In genomic region chr14:54420478-54421116, GRCh38 we compare ENCODE assay signal across 8 cellular contexts. TPM values are rescaled to one million over a fixed set of nuclear protein-coding genes. Genes with fewer than 3 reads are reported as not detected.
DNase-seq lines count a peak whose midpoint lies in the region; ATAC-seq and TF ChIP-seq lines count a peak whose summit lies in the region.

No MANE protein-coding gene starts in this region.

- no peak overlapping the region for H3K4me3 Mint-ChIP-seq in IgD-negative memory B cell
- no peak overlapping the region for H3K4me3 Mint-ChIP-seq in activated T-helper 2 cell treated with anti-CD3 and anti-CD28 coated beads, Interferon-gamma antibody, Interleukin-2, Interleukin-4, amounts not matched to agents 10 μg/mL and 5 μg/mL and 100 μg/mL, durations not matched to agents 14 hours and 24 hours and 36 hours (ENCODE audit: low read depth)
- H3K4me3 Mint-ChIP-seq in type B pancreatic cell, result no peak overlapping the region
- no peak overlapping the region for H3K4me3 Mint-ChIP-seq in activated naive CD8-positive, alpha-beta T cell treated with anti-CD3 and anti-CD28 coated beads, Interleukin-2, amount 50 U/mL, for 24 hours

- no peaks in the 10 kb centered on the region for H3K4me1 ChIP-seq in hepatocyte (ENCODE audit: insufficient read depth)

- H3K27me3 Mint-ChIP-seq in IgD-negative memory B cell, result no peaks in the 10 kb centered on the region
- no peaks in the 10 kb centered on the region for H3K27me3 Mint-ChIP-seq in activated T-helper 2 cell treated with anti-CD3 and anti-CD28 coated beads, Interferon-gamma antibody, Interleukin-2, Interleukin-4, amounts not matched to agents 10 μg/mL and 5 μg/mL and 100 μg/mL, durations not matched to agents 14 hours and 24 hours and 36 hours (ENCODE audit: low read depth)
- H3K27me3 Mint-ChIP-seq in type B pancreatic cell, result no peaks in the 10 kb centered on the region
- no peaks in the 10 kb centered on the region for H3K27me3 Mint-ChIP-seq in activated naive CD8-positive, alpha-beta T cell treated with anti-CD3 and anti-CD28 coated beads, Interleukin-2, amount 50 U/mL, for 24 hours

- DNase-seq in NCI-H446 (lab: John Stamatoyannopoulos, UW), result peak; percentile 27 to 36
- DNase-seq in NCI-H446 treated with DMSO at 0.1 percent for 48 hours (lab: John Stamatoyannopoulos, UW), result no peak
- DNase-seq in activated T-helper 2 cell treated with anti-CD3 and anti-CD28 coated beads, Interferon-gamma antibody, Interleukin-2, Interleukin-4, amounts not matched to agents 10 μg/mL and 5 μg/mL and 100 μg/mL, durations not matched to agents 14 hours and 24 hours and 36 hours (ENCODE audit: low spot score), result no peak
- DNase-seq in hepatocyte (ENCODE audit: low spot score), result peak; percentile 61
- no peak for DNase-seq in type B pancreatic cell (ENCODE audit: extremely low spot score, unreplicated experiment)
- no peak for DNase-seq in activated naive CD8-positive, alpha-beta T cell treated with anti-CD3 and anti-CD28 coated beads, Interleukin-2, amount 50 U/mL, for 24 hours

- peaks cover 0 to 2% (median 1%) of the 10 kb centered on the region in 3 donors for H3K4me1 Mint-ChIP-seq in IgD-negative memory B cell
- peaks cover 20% of the 10 kb centered on the region for H3K4me1 Mint-ChIP-seq in activated T-helper 2 cell treated with anti-CD3 and anti-CD28 coated beads, Interferon-gamma antibody, Interleukin-2, Interleukin-4, amounts not matched to agents 10 μg/mL and 5 μg/mL and 100 μg/mL, durations not matched to agents 14 hours and 24 hours and 36 hours (ENCODE audit: low read depth)
- H3K4me1 Mint-ChIP-seq in type B pancreatic cell (ENCODE audit: unreplicated experiment), result peaks cover 4% of the 10 kb centered on the region
- peaks cover 19% of the 10 kb centered on the region for H3K4me1 Mint-ChIP-seq in activated naive CD8-positive, alpha-beta T cell treated with anti-CD3 and anti-CD28 coated beads, Interleukin-2, amount 50 U/mL, for 24 hours

- no peak for ATAC-seq in activated naive CD8-positive, alpha-beta T cell treated with anti-CD3 and anti-CD28 coated beads, Interleukin-2, amount 50 U/mL, for 24 hours
- no peak for ATAC-seq in GM18868 (IDR thresholded peaks at IDR 0.05; ENCODE audit: unreplicated experiment)

- no peaks in the 10 kb centered on the region for H3K36me3 ChIP-seq in hepatocyte (replicated peaks; ENCODE audit: insufficient read depth, low read depth)

- H3K27ac Mint-ChIP-seq in IgD-negative memory B cell (peak overlapping the region in 2 of 3 donors; percentile 32 to 54), type B pancreatic cell (peak overlapping the region; percentile 8)
- H3K27ac Mint-ChIP-seq in activated T-helper 2 cell treated with anti-CD3 and anti-CD28 coated beads, Interferon-gamma antibody, Interleukin-2, Interleukin-4, amounts not matched to agents 10 μg/mL and 5 μg/mL and 100 μg/mL, durations not matched to agents 14 hours and 24 hours and 36 hours, result peak overlapping the region; percentile 85
- H3K27ac Mint-ChIP-seq in activated naive CD8-positive, alpha-beta T cell treated with anti-CD3 and anti-CD28 coated beads, Interleukin-2, amount 50 U/mL, for 24 hours, result no peak overlapping the region

- H3K36me3 Mint-ChIP-seq in IgD-negative memory B cell (no peaks in the 10 kb centered on the region), type B pancreatic cell (peaks cover 4% of the 10 kb centered on the region)
- H3K36me3 Mint-ChIP-seq in activated T-helper 2 cell treated with anti-CD3 and anti-CD28 coated beads, Interferon-gamma antibody, Interleukin-2, Interleukin-4, amounts not matched to agents 10 μg/mL and 5 μg/mL and 100 μg/mL, durations not matched to agents 14 hours and 24 hours and 36 hours (ENCODE audit: low read depth), result peaks cover 41% of the 10 kb centered on the region
- H3K36me3 Mint-ChIP-seq in activated naive CD8-positive, alpha-beta T cell treated with anti-CD3 and anti-CD28 coated beads, Interleukin-2, amount 50 U/mL, for 24 hours (ENCODE audit: low read depth), result peaks cover 26% of the 10 kb centered on the region

- H3K27ac ChIP-seq in hepatocyte, result no peak overlapping the region

- no peaks in the 10 kb centered on the region for H3K79me2 ChIP-seq in hepatocyte

- no peak overlapping the region for H3K4me2 ChIP-seq in hepatocyte

- no peak overlapping the region for H3K4me3 ChIP-seq in hepatocyte

- 50% methylated on average over 6 of the region's 6 CpGs for WGBS in hepatocyte (ENCODE audit: low lambda C conversion rate, missing lambda C conversion rate)

- H3K9me3 Mint-ChIP-seq in IgD-negative memory B cell, result no peaks in the 10 kb centered on the region
- no peaks in the 10 kb centered on the region for H3K9me3 Mint-ChIP-seq in activated T-helper 2 cell treated with anti-CD3 and anti-CD28 coated beads, Interferon-gamma antibody, Interleukin-2, Interleukin-4, amounts not matched to agents 10 μg/mL and 5 μg/mL and 100 μg/mL, durations not matched to agents 14 hours and 24 hours and 36 hours
- H3K9me3 Mint-ChIP-seq in type B pancreatic cell, result no peaks in the 10 kb centered on the region
- no peaks in the 10 kb centered on the region for H3K9me3 Mint-ChIP-seq in activated naive CD8-positive, alpha-beta T cell treated with anti-CD3 and anti-CD28 coated beads, Interleukin-2, amount 50 U/mL, for 24 hours

- no peaks in the 10 kb centered on the region for H3K9me2 ChIP-seq in hepatocyte (replicated peaks; ENCODE audit: insufficient read depth)

- TF ChIP-seq CTCF in hepatocyte (IDR thresholded peaks at IDR 0.05; ENCODE audit: poor library complexity), result peak; percentile 60
- TF ChIP-seq CTCF in type B pancreatic cell (conservative IDR thresholded peaks at IDR 0.05), result peak; percentile 71

- H3K27me3 ChIP-seq in hepatocyte, result no peaks in the 10 kb centered on the region

- intact Hi-C loops in activated T-helper 2 cell treated with anti-CD3 and anti-CD28 coated beads, Interferon-gamma antibody, Interleukin-2, Interleukin-4, amounts not matched to agents 10 μg/mL and 5 μg/mL and 100 μg/mL, durations not matched to agents 14 hours and 24 hours and 36 hours (cut with micrococcal nuclease), result loop anchor here (2.0 kb wide), 1 partner anchor 14 kb away; no protein-coding TSS in a partner anchor

- no peaks in the 10 kb centered on the region for H3K9me3 ChIP-seq in hepatocyte (ENCODE audit: low read depth)

- H4K20me1 ChIP-seq in hepatocyte (ENCODE audit: insufficient read depth, poor library complexity, severe bottlenecking), result no peaks in the 10 kb centered on the region

- H2AFZ ChIP-seq in hepatocyte, result no peak overlapping the region

RNA-seq across cellular contexts. Expression of gene CNIH1, which starts 20.6 kb away (rescaled TPM):
- polyA plus RNA-seq in IgD-negative memory B cell, result 68.5 TPM
- 113 and 115 TPM in 2 replicates for total RNA-seq in activated T-helper 2 cell treated with anti-CD3 and anti-CD28 coated beads, Interferon-gamma antibody, Interleukin-2, Interleukin-4, amounts not matched to agents 10 μg/mL and 5 μg/mL and 100 μg/mL, durations not matched to agents 14 hours and 24 hours and 36 hours
- total RNA-seq in hepatocyte, result 291 and 320 TPM in 2 replicates
- 173 and 201 TPM in 2 replicates for polyA plus RNA-seq in hepatocyte
- total RNA-seq in type B pancreatic cell (ENCODE audit: low replicate concordance), result 111 and 121 TPM in 2 replicates

RNA-seq across cellular contexts. Expression of gene CDKN3, which starts 23.8 kb away (rescaled TPM):
- polyA plus RNA-seq in IgD-negative memory B cell, result not detected
- 53.4 and 57.5 TPM in 2 replicates for total RNA-seq in activated T-helper 2 cell treated with anti-CD3 and anti-CD28 coated beads, Interferon-gamma antibody, Interleukin-2, Interleukin-4, amounts not matched to agents 10 μg/mL and 5 μg/mL and 100 μg/mL, durations not matched to agents 14 hours and 24 hours and 36 hours
- total RNA-seq in hepatocyte, result 11.7 and 17.5 TPM in 2 replicates
- 18.8 and 19.3 TPM in 2 replicates for polyA plus RNA-seq in hepatocyte
- total RNA-seq in type B pancreatic cell (ENCODE audit: low replicate concordance), result 10.2 and 31.0 TPM in 2 replicates

Comparison
In these comparisons a context has a peak if more than half of its experiments do, and no peak if none do; other contexts are left out.
1. DNase-seq: peak in NCI-H446 (2 of 2) and hepatocyte (single experiment); none in NCI-H446 treated with DMSO at 0.1 percent for 48 hours (single experiment), activated T-helper 2 cell treated with anti-CD3 and anti-CD28 coated beads, Interferon-gamma antibody, Interleukin-2, Interleukin-4, amounts not matched to agents 10 μg/mL and 5 μg/mL and 100 μg/mL, durations not matched to agents 14 hours and 24 hours and 36 hours (single experiment), type B pancreatic cell (single experiment) and activated naive CD8-positive, alpha-beta T cell treated with anti-CD3 and anti-CD28 coated beads, Interleukin-2, amount 50 U/mL, for 24 hours (single experiment).